8 cellular contexts compared by ENCODE assay signal in the genomic region with DNA sequence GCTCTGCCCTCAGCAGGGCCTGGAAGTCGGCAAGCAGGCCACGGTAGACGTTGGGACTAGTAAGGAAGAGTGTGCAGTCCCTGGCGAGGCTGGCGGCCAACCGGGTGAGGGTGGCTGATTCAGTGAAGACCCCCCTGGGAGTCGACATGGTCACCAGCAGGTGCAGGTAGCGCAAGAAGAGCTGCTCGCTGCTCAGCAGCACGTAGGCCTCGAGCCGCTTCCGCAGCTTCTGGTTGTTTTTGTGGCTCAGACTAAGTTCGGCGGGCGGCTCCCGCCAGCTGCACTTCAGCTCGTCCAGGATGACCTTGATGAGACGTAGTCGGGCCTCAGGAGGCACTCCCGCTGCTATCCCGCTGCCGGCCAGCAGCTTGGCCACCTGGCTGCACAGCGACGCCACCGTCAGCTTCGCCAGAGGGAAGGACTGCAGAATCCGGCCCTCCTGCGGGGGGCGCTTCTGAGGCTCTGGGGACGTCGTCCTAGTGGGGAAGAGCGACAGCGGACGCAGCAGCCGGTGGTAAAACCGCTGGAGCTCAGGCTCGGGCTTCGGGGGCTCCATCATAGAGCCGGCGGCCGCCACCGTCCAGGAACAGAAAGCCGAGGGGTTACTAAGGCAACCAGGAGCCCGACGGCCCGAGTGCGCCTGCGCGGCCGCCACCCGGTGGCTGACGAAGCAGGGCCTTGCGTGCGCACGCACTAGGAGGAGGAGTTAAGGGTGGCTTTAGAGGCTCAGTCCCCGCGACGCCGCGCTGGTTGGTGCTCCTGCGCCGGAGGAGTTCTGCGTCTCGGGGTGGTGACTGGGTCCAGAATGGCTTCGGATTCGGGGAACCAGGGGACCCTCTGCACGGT. TPM values are rescaled to one million over a fixed set of nuclear protein-coding genes. Genes with fewer than 3 reads are reported as not detected.
A peak's percentile ranks its signal among the peaks of the same experiment; 100 is the strongest.
DNase-seq lines count a peak whose midpoint lies in the region; TF ChIP-seq lines count a peak whose summit lies in the region.

A gene with protein sequence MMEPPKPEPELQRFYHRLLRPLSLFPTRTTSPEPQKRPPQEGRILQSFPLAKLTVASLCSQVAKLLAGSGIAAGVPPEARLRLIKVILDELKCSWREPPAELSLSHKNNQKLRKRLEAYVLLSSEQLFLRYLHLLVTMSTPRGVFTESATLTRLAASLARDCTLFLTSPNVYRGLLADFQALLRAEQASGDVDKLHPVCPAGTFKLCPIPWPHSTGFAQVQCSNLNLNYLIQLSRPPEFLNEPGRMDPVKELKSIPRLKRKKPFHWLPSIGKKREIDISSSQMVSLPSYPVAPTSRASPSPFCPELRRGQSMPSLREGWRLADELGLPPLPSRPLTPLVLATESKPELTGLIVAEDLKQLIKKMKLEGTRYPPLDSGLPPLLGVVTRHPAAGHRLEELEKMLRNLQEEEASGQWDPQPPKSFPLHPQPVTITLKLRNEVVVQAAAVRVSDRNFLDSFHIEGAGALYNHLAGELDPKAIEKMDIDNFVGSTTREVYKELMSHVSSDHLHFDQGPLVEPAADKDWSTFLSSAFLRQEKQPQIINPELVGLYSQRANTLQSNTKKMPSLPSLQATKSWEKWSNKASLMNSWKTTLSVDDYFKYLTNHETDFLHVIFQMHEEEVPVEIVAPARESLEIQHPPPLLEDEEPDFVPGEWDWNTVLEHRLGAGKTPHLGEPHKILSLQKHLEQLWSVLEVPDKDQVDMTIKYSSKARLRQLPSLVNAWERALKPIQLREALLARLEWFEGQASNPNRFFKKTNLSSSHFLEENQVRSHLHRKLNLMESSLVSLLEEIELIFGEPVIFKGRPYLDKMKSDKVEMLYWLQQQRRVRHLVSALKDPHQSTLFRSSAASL (minus strand): TSS at position 607 of the 846 bp plus-strand sequence. CDS start 48 bp downstream, at position 559.
Gene CCS (plus strand): TSS at position 729 of the 846 bp plus-strand sequence. CDS start 77 bp downstream, at position 806.

- DNase-seq in GM03348 (ENCODE audit: low spot score) (peak; percentile 100), HCEC 1CT (peak; percentile 88), MM.1S (peak; percentile 97), SHP77 treated with DMSO at 0.1 percent for 48 hours (lab: John Stamatoyannopoulos, UW) (peak; percentile 97), foreskin melanocyte (peak; percentile 83), nucleus accumbens (lab: John Stamatoyannopoulos, UW) (peak; percentile 40 to 98 (median 90)), suprapubic skin (ENCODE audit: low spot score in 2 of 2) (peak; percentile 99)
- peak; percentile 90 to 98 (median 98) for DNase-seq in activated naive CD4-positive, alpha-beta T cell (lab: John Stamatoyannopoulos, UW)

- no peaks in the 10 kb centered on the region for H3F3A ChIP-seq in MM.1S (ENCODE audit: insufficient read depth, low read length)

- H3K4me2 ChIP-seq in MM.1S (ENCODE audit: low read depth, low read length), result peak within 1 kb of the TSS; percentile 92

- no peak for TF ChIP-seq EP300 in suprapubic skin (IDR thresholded peaks at IDR 0.05)

- peak; percentile 61 for TF ChIP-seq CTCF in MM.1S (IDR thresholded peaks at IDR 0.05; ENCODE audit: low read length)
- peak; percentile 57 to 77 for TF ChIP-seq CTCF in suprapubic skin (IDR thresholded peaks at IDR 0.05)

- H3K27me3 ChIP-seq in MM.1S (replicated peaks; ENCODE audit: insufficient read depth, low read length), result peaks cover 15% of the 10 kb centered on the region; the same call in 1 of the 2 replicates
- H3K27me3 ChIP-seq in suprapubic skin, result no peaks in the 10 kb centered on the region

- H3K36me3 ChIP-seq in MM.1S (replicated peaks; ENCODE audit: insufficient read depth, low read length), result no peaks in the 10 kb centered on the region
- no peaks in the 10 kb centered on the region for H3K36me3 ChIP-seq in suprapubic skin

- H3K79me2 ChIP-seq in MM.1S (ENCODE audit: low read length), result peaks cover 8% of the 10 kb centered on the region; the same call in 1 of the 2 replicates

- no peaks in the 10 kb centered on the region for H4K20me1 ChIP-seq in MM.1S (ENCODE audit: insufficient read depth, low read length)

- H3K27ac ChIP-seq in MM.1S (ENCODE audit: low read length) (no peak within 1 kb of the TSS), suprapubic skin (peak within 1 kb of the TSS; percentile 66)

- peak within 1 kb of the TSS; percentile 74 for H3K9ac ChIP-seq in MM.1S (ENCODE audit: low read length)

- H3K9me3 ChIP-seq in MM.1S (replicated peaks; ENCODE audit: insufficient read depth, low read length), result no peaks in the 10 kb centered on the region
- no peaks in the 10 kb centered on the region for H3K9me3 ChIP-seq in suprapubic skin

- TF ChIP-seq POLR2A in suprapubic skin (IDR thresholded peaks at IDR 0.05), result peak in 1 of 2 donors; percentile 75

- 29% methylated on average over 41 of the region's 68 CpGs for WGBS in suprapubic skin

- H3K9me2 ChIP-seq in MM.1S (replicated peaks; ENCODE audit: insufficient read depth, low read length), result no peaks in the 10 kb centered on the region

- H2AFZ ChIP-seq in MM.1S (ENCODE audit: low read length), result peak within 1 kb of the TSS; percentile 95

- H3K4me1 ChIP-seq in MM.1S (ENCODE audit: low read length) (peaks cover 3% of the 10 kb centered on the region; the same call in 1 of the 2 replicates), suprapubic skin (peaks cover 30% of the 10 kb centered on the region)

- H3K4me3 ChIP-seq in MM.1S (ENCODE audit: low read length), result peak within 1 kb of the TSS; percentile 82
- peak within 1 kb of the TSS; percentile 65 for H3K4me3 ChIP-seq in suprapubic skin

RNA-seq across cellular contexts. Expression of the first gene that starts in this region (rescaled TPM):
- total RNA-seq in suprapubic skin, result under 1 TPM in 2 of 4 donors, not detected in 2; 0.30 to 0.55 TPM

RNA-seq across cellular contexts. Expression of gene CCS, which starts in this region (rescaled TPM):
- total RNA-seq in suprapubic skin, result 10 to 100 TPM; 14.1 to 36.3 (median 20.2) TPM
